10 cellular contexts compared by ENCODE assay signal in the genomic region with DNA sequence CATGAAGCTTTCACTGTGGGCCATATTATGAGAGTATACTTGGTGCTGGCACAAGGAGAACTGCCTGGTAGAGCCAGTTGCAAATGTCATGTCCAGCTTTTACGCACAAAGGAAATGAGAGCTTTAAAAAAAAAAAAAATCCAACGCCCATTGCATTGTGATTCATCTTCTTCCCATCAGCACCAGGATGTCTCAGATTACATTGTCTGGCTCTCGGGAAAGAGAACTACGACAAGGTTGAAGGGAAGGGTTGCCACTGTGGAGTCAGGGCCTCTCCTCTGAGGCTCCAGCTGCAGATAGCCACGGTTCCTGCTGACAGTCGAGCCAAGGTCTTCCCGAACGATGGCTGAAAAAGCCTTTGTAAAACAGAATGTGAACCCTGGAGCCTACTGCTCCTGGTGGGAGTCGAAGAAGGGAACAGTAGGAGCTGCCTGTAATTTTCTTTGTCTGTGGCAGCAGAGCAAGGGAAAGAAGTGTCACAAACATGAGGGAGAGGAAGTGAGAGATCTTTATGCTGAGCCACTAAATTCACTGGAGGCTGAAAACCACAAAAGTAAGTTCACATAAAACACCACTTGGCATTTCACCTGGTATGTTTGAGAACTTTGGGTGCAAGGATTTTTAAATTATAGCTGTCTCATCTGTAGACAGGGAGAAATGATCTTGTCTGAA.
DNase-seq lines count a peak whose midpoint lies in the region; ATAC-seq and TF ChIP-seq lines count a peak whose summit lies in the region.
"Had no signal": no experiment of that assay in that cellular context is flagged by ENCODE, and none has a peak within 500 bp of the region (broad histone marks: within the 10 kb centered on the region; RNA-seq: fewer than 3 reads in every experiment).

No MANE protein-coding gene starts in this region.

- no peak overlapping the region for H3K9ac ChIP-seq in neuronal stem cell (ENCODE audit: low read depth, low read length, poor library complexity)

- peak overlapping the region in 3 of 4 donors; percentile 36 to 54 (median 46) for H3K27ac ChIP-seq in esophagus muscularis mucosa (replicated peaks in 1 of 4)
- no peak overlapping the region for H3K27ac ChIP-seq in neuronal stem cell (replicated peaks; ENCODE audit: low read length)
- H3K27ac ChIP-seq in naive thymus-derived CD4-positive, alpha-beta T cell (ENCODE audit: low read depth, low read length): no peak overlapping the region

- no peak overlapping the region for H3K18ac ChIP-seq in neuronal stem cell (ENCODE audit: low read length)

- peak overlapping the region; percentile 79 for H2AFZ ChIP-seq in neuronal stem cell (ENCODE audit: low read length)

- H3K4me1 ChIP-seq in esophagus muscularis mucosa (peaks cover 0 to 11% (median 4%) of the 10 kb centered on the region in 4 donors), neuronal stem cell (ENCODE audit: control insufficient read depth in 2 of 2, insufficient read depth in 1 of 2, low read depth in 1 of 2, low read length in 2 of 2) (peaks cover 5 to 25% of the 10 kb centered on the region in 2 donors)
- no peaks in the 10 kb centered on the region for H3K4me1 ChIP-seq in naive thymus-derived CD4-positive, alpha-beta T cell (ENCODE audit: control insufficient read depth in 2 of 2, insufficient read depth in 2 of 2, low read length in 2 of 2)

- H3K4me3 ChIP-seq in esophagus muscularis mucosa (no peak overlapping the region), neuronal stem cell (ENCODE audit: low read length in 2 of 2) (peak overlapping the region in 1 of 2 donors; percentile 29), H7 (ENCODE audit: insufficient read depth, low read depth, low read length) (no peak overlapping the region)
- H3K4me3 ChIP-seq in naive thymus-derived CD4-positive, alpha-beta T cell (ENCODE audit: low read length): no peak overlapping the region

- H2BK5ac ChIP-seq in neuronal stem cell (ENCODE audit: low read length): no peak overlapping the region

- no peak for TF ChIP-seq CTCF in esophagus muscularis mucosa (IDR thresholded peaks at IDR 0.05)

- peak; percentile 10 for TF ChIP-seq EP300 in esophagus muscularis mucosa (IDR thresholded peaks at IDR 0.05)

- H3K36me3 Mint-ChIP-seq in naive thymus-derived CD4-positive, alpha-beta T cell: no peaks in the 10 kb centered on the region

- DNase-seq in EH (ENCODE audit: low read depth) (peak; percentile 91), NCI-H748 treated with DMSO at 0.1 percent for 48 hours (lab: John Stamatoyannopoulos, UW) (peak; percentile 27), esophagus muscularis mucosa (ENCODE audit: extremely low spot score) (no peak), neuronal stem cell (ENCODE audit: low spot score) (no peak), NCI-H1105 (lab: John Stamatoyannopoulos, UW) (no peak), activated gamma-delta T cell treated with Interleukin-2 at 50 U/mL for 16 hours (no peak), H7 (no peak)
- no peak for DNase-seq in naive thymus-derived CD4-positive, alpha-beta T cell
- DNase-seq: OCI-M1 had no signal

- H3K27me3 Mint-ChIP-seq in naive thymus-derived CD4-positive, alpha-beta T cell: peaks cover 0 to 12% (median 0%) of the 10 kb centered on the region in 5 donors

- H3K36me3 ChIP-seq in esophagus muscularis mucosa: no peaks in the 10 kb centered on the region
- H3K36me3 ChIP-seq in neuronal stem cell (replicated peaks in 1 of 2; ENCODE audit: control insufficient read depth in 2 of 2, insufficient read depth in 2 of 2, low read length in 2 of 2): no peaks in the 10 kb centered on the region
- no peaks in the 10 kb centered on the region for H3K36me3 ChIP-seq in naive thymus-derived CD4-positive, alpha-beta T cell (ENCODE audit: control insufficient read depth in 2 of 3, insufficient read depth in 3 of 3, low read length in 3 of 3)
- H3K36me3 ChIP-seq in H7 (replicated peaks; ENCODE audit: control insufficient read depth, insufficient read depth, low read length): no peaks in the 10 kb centered on the region

- H2BK12ac ChIP-seq in neuronal stem cell (ENCODE audit: low read length): no peak overlapping the region

- H3K23ac ChIP-seq in neuronal stem cell (ENCODE audit: low read depth, low read length, poor library complexity): no peak overlapping the region

- no peak overlapping the region for H3K14ac ChIP-seq in neuronal stem cell (ENCODE audit: low read length)

- no peak for ATAC-seq in naive thymus-derived CD4-positive, alpha-beta T cell

- H2BK120ac ChIP-seq in neuronal stem cell (ENCODE audit: low read depth, low read length): no peak overlapping the region

- H3K9me3 Mint-ChIP-seq in naive thymus-derived CD4-positive, alpha-beta T cell: no peaks in the 10 kb centered on the region
- H3K9me3 Mint-ChIP-seq: stimulated activated naive CD8-positive, alpha-beta T cell treated with anti-CD3 and anti-CD28 coated beads, Interleukin-15, Interleukin-2, amounts not matched to agents 100 ng/mL and 50 ng/mL, for 24 hours had no signal

- CTCF ChIA-PET in naive thymus-derived CD4-positive, alpha-beta T cell (lab: Charles Lee): interaction anchor here (0.6 kb wide), 1 partner anchor 20 kb away, joined by 4 read pairs; no protein-coding TSS in a partner anchor

- H3K27ac Mint-ChIP-seq in naive thymus-derived CD4-positive, alpha-beta T cell: no peak overlapping the region
- H3K27ac Mint-ChIP-seq: stimulated activated naive CD8-positive, alpha-beta T cell treated with anti-CD3 and anti-CD28 coated beads, Interleukin-15, Interleukin-2, amounts not matched to agents 100 ng/mL and 50 ng/mL, for 24 hours had no signal

- H2BK15ac ChIP-seq in neuronal stem cell (ENCODE audit: low read length): no peak overlapping the region

- H3K27me3 ChIP-seq in esophagus muscularis mucosa (no peaks in the 10 kb centered on the region), neuronal stem cell (ENCODE audit: control insufficient read depth in 3 of 3, insufficient read depth in 3 of 3, low read depth in 1 of 3, low read length in 3 of 3) (no peaks in the 10 kb centered on the region), H7 (ENCODE audit: control insufficient read depth, insufficient read depth, low read length) (no peaks in the 10 kb centered on the region)
- H3K27me3 ChIP-seq in naive thymus-derived CD4-positive, alpha-beta T cell (ENCODE audit: control insufficient read depth in 2 of 2, insufficient read depth in 2 of 2, low read length in 2 of 2): no peaks in the 10 kb centered on the region

- H4K91ac ChIP-seq in neuronal stem cell (ENCODE audit: low read depth, low read length, poor library complexity): no peak overlapping the region

- H4K8ac ChIP-seq in neuronal stem cell (ENCODE audit: low read depth, low read length): no peak overlapping the region

- WGBS in esophagus muscularis mucosa: 68% methylated on average over 9 of the region's 9 CpGs
- no CpG with 5 or more reads among the region's 9 CpGs for WGBS in neuronal stem cell (ENCODE audit: extremely low coverage in 2 of 2, insufficient read length in 2 of 2, insufficient replicate concordance in 1 of 2), 2 donors

- H3K4me1 Mint-ChIP-seq in naive thymus-derived CD4-positive, alpha-beta T cell: peaks cover 0 to 7% (median 4%) of the 10 kb centered on the region in 7 donors

- POLR2A ChIA-PET in naive thymus-derived CD4-positive, alpha-beta T cell (lab: Charles Lee): no interaction called here

- H3K4ac ChIP-seq in neuronal stem cell (ENCODE audit: low read length): no peak overlapping the region

- intact Hi-C loops in esophagus muscularis mucosa (cut with DNase I): no loop called here
- intact Hi-C loops in naive thymus-derived CD4-positive, alpha-beta T cell (cut with micrococcal nuclease): no loop called here

- H3K4me2 ChIP-seq in neuronal stem cell (ENCODE audit: insufficient read depth, low read length, poor library complexity, severe bottlenecking): no peak overlapping the region

- no peaks in the 10 kb centered on the region for H3K79me1 ChIP-seq in neuronal stem cell (ENCODE audit: low read depth, low read length)

- TF ChIP-seq POLR2A in esophagus muscularis mucosa (IDR thresholded peaks at IDR 0.05; ENCODE audit: low read depth): no peak

- peak overlapping the region in 1 of 10 donors; percentile 29 for H3K4me3 Mint-ChIP-seq in naive thymus-derived CD4-positive, alpha-beta T cell
- H3K4me3 Mint-ChIP-seq: stimulated activated naive CD8-positive, alpha-beta T cell treated with anti-CD3 and anti-CD28 coated beads, Interleukin-15, Interleukin-2, amounts not matched to agents 100 ng/mL and 50 ng/mL, for 24 hours had no signal

- H3K9me3 ChIP-seq in esophagus muscularis mucosa (no peaks in the 10 kb centered on the region), neuronal stem cell (replicated peaks in 1 of 2; ENCODE audit: control insufficient read depth in 2 of 2, insufficient read depth in 1 of 2, low read depth in 1 of 2, low read length in 2 of 2) (no peaks in the 10 kb centered on the region)
- no peaks in the 10 kb centered on the region for H3K9me3 ChIP-seq in naive thymus-derived CD4-positive, alpha-beta T cell (ENCODE audit: control insufficient read depth in 2 of 3, low read length in 3 of 3)

- H2AK5ac ChIP-seq in neuronal stem cell (ENCODE audit: low read depth, low read length): no peak overlapping the region

Comparison
In these comparisons a context has a peak if more than half of its experiments do, and no peak if none do; other contexts are left out.
1. DNase-seq: peak in EH (single experiment) and NCI-H748 treated with DMSO at 0.1 percent for 48 hours (single experiment); none in esophagus muscularis mucosa (single experiment), neuronal stem cell (single experiment), naive thymus-derived CD4-positive, alpha-beta T cell (0 of 9), NCI-H1105 (single experiment), activated gamma-delta T cell treated with Interleukin-2 at 50 U/mL for 16 hours (single experiment) and H7 (single experiment).
2. H3K27ac ChIP-seq: peak in esophagus muscularis mucosa (3 of 4); none in neuronal stem cell (single experiment) and naive thymus-derived CD4-positive, alpha-beta T cell (single experiment).